Comparison of ENCODE assay signal across 1 cellular context in the genomic region with DNA sequence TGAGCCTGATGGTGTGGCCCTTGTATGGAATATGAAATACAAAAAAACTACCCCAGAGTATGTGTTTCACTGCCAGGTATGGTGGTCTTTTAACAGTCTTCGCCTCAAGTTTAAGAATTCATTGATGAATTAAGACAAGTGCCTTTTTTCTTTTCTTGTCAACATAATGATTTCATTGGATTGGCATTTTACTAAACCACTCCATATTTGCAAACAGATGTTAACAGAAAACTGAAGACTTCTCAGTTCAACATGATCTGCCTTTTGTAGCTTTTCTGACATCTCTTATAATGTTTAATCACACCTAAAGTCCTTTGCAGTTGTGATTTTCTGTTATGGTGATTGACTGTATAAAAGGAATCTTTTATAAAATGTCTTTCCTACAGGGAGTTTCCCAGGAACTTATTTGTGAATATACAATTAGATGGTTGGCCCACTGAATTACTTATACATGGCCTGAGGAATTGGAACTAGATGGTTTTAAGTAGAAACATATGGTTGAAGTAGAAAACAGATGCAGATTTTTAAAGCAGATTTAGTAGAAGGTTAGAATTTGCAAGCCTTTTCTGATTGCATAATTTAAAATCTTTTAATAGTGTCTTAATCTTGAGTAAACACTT.
A peak's percentile ranks its signal among the peaks of the same experiment; 100 is the strongest.
TF ChIP-seq lines count a peak whose summit lies in the region.

No MANE protein-coding gene starts in this region.

TF ChIP-seq in SK-N-SH, 30 proteins besides CTCF, POLR2A, EP300 and RAD21:
- TF ChIP-seq POLR2AphosphoS5 (IDR thresholded peaks at IDR 0.05; ENCODE audit: low read depth, low read length) (no peak), JUND (IDR thresholded peaks at IDR 0.05) (peak; percentile 12; the same call in 1 of the 2 replicates), FOSL2 (IDR thresholded peaks at IDR 0.05; ENCODE audit: borderline replicate concordance, low read depth) (no peak), GATA2 (CRISPR knock-in tag; IDR thresholded peaks at IDR 0.05) (0 out of 2 replicates have a peak, but pooled peaks have one; percentile 26)
- TF ChIP-seq, protein P1, sequence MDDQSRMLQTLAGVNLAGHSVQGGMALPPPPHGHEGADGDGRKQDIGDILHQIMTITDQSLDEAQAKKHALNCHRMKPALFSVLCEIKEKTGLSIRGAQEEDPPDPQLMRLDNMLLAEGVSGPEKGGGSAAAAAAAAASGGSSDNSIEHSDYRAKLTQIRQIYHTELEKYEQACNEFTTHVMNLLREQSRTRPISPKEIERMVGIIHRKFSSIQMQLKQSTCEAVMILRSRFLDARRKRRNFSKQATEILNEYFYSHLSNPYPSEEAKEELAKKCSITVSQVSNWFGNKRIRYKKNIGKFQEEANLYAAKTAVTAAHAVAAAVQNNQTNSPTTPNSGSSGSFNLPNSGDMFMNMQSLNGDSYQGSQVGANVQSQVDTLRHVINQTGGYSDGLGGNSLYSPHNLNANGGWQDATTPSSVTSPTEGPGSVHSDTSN (IDR thresholded peaks at IDR 0.05): no peak
TF ChIP-seq in SK-N-SH: peak in this region for 2.
